Comparison of ENCODE assay signal across 10 cellular contexts in genomic region chr5:754143-754632, GRCh38. TPM values are rescaled to one million over a fixed set of nuclear protein-coding genes. Genes with fewer than 3 reads are reported as not detected.
DNase-seq lines count a peak whose midpoint lies in the region; ATAC-seq, FAIRE-seq and TF ChIP-seq lines count a peak whose summit lies in the region.
"Not testable (repeated sequence)": the region's sequence is repeated elsewhere in the genome, so short reads cannot be mapped to it uniquely, and the experiment has no call there.
"Had no signal": no experiment of that assay in that cellular context is flagged by ENCODE, and none has a peak within 500 bp of the region (broad histone marks: within the 10 kb centered on the region; RNA-seq: fewer than 3 reads in every experiment).

No MANE protein-coding gene starts in this region.

- not testable (repeated sequence) for H3K14ac ChIP-seq in H1 (ENCODE audit: insufficient read length)

- H3K4me1 Mint-ChIP-seq in T-helper 17 cell = peaks cover 19% of the 10 kb centered on the region
- peaks cover 17% of the 10 kb centered on the region for H3K4me1 Mint-ChIP-seq in activated naive CD8-positive, alpha-beta T cell treated with anti-CD3 and anti-CD28 coated beads, Interleukin-2, amount 50 U/mL, for 24 hours
- H3K4me1 Mint-ChIP-seq in neural crest cell = peaks cover 24% of the 10 kb centered on the region
- peaks cover 40% of the 10 kb centered on the region for H3K4me1 Mint-ChIP-seq in stimulated activated effector memory CD8-positive, alpha-beta T cell treated with anti-CD3 and anti-CD28 coated beads, Interleukin-12 subunit alpha, Interleukin-12 subunit beta, amount 100 ng/mL, for 72 hours

- H2BK20ac ChIP-seq in H1 (ENCODE audit: low read length) = not testable (repeated sequence)

- H3K23ac ChIP-seq in H1 (ENCODE audit: insufficient read length) = not testable (repeated sequence)

- not testable (repeated sequence) for H3K56ac ChIP-seq in H1 (replicated peaks; ENCODE audit: insufficient read length, low read depth, low read length)

- not testable (repeated sequence) for H3K4me3 ChIP-seq in H1 (ENCODE audit: extremely low read depth in 1 of 4, insufficient read depth in 2 of 4, low read depth in 3 of 4, low read length in 4 of 4)

- not testable (repeated sequence) for H3K79me1 ChIP-seq in H1 (ENCODE audit: low read depth, low read length)

- ATAC-seq in T-helper 17 cell = peak; percentile 5
- not testable (repeated sequence) for ATAC-seq in activated naive CD8-positive, alpha-beta T cell treated with anti-CD3 and anti-CD28 coated beads, Interleukin-2, amount 50 U/mL, for 24 hours
- peak; percentile 53 for ATAC-seq in stimulated activated effector memory CD8-positive, alpha-beta T cell treated with anti-CD3 and anti-CD28 coated beads, Interleukin-12 subunit alpha, Interleukin-12 subunit beta, amount 100 ng/mL, for 72 hours

- POLR2A ChIA-PET in H1 (lab: Charles Lee; ENCODE audit: partially characterized antibody) = not testable (repeated sequence)

- not testable (repeated sequence) for DNase-seq in GM12891 (ENCODE audit: insufficient read length, low spot score); T-helper 17 cell; H1 (ENCODE audit: low read depth in 1 of 2, low spot score in 2 of 2); neural crest cell (ENCODE audit: low read depth, low spot score)
- DNase-seq in activated CD8-positive, alpha-beta memory T cell treated with anti-CD3 and anti-CD28 coated beads, Interleukin-2, amount 50 U/mL, for 48 hours = peak; percentile 52
- peak; percentile 20 for DNase-seq in activated naive CD8-positive, alpha-beta T cell treated with anti-CD3 and anti-CD28 coated beads, Interleukin-2, amount 50 U/mL, for 24 hours
- peak in 1 of 2 donors; percentile 51 for DNase-seq in stimulated activated effector memory CD8-positive, alpha-beta T cell treated with anti-CD3 and anti-CD28 coated beads, Interleukin-12 subunit alpha, Interleukin-12 subunit beta, amount 100 ng/mL, for 72 hours (ENCODE audit: low spot score in 2 of 2)

- H3K4me2 ChIP-seq in H1 (ENCODE audit: insufficient read depth in 1 of 2, low read depth in 2 of 2, low read length in 2 of 2) = not testable (repeated sequence)

- not testable (repeated sequence) for H4K20me1 ChIP-seq in H1 (replicated peaks in 1 of 2; ENCODE audit: control insufficient read depth in 1 of 2, insufficient read depth in 2 of 2, low read length in 2 of 2)

- not testable (repeated sequence) for TF ChIP-seq POLR2A in GM12891 (IDR thresholded peaks at IDR 0.05; ENCODE audit: low read depth, low read length); H1 (IDR thresholded peaks at IDR 0.05; ENCODE audit: control extremely low read depth in 1 of 2, low read depth in 2 of 2, low read length in 2 of 2)

- H3K79me2 ChIP-seq in H1 (ENCODE audit: control insufficient read depth in 1 of 2, insufficient read depth in 2 of 2, low read length in 2 of 2) = not testable (repeated sequence)

- 0 out of 2 replicates have a peak overlapping the region, but pooled peaks have one; percentile 19 for H2BK12ac ChIP-seq in H1 (ENCODE audit: low read depth, low read length)

- not testable (repeated sequence) for H3K36me3 ChIP-seq in H1 (ENCODE audit: control insufficient read depth in 2 of 4, insufficient read depth in 4 of 4, low read length in 3 of 4)

- not testable (repeated sequence) for H2BK5ac ChIP-seq in H1 (ENCODE audit: low read depth, low read length)

- H3K4me1 ChIP-seq in H1 (replicated peaks in 1 of 4; ENCODE audit: control insufficient read depth in 3 of 4, insufficient read depth in 4 of 4, low read length in 3 of 4) = not testable (repeated sequence)

- H3K4ac ChIP-seq in H1 (replicated peaks; ENCODE audit: insufficient read length, low read depth, low read length) = not testable (repeated sequence)

- H3K27ac Mint-ChIP-seq in T-helper 17 cell (peak overlapping the region; percentile 79), neural crest cell (ENCODE audit: unreplicated experiment) (peak overlapping the region; percentile 19)
- H3K27ac Mint-ChIP-seq in activated naive CD8-positive, alpha-beta T cell treated with anti-CD3 and anti-CD28 coated beads, Interleukin-2, amount 50 U/mL, for 24 hours = peak overlapping the region; percentile 76
- peak overlapping the region; percentile 49 for H3K27ac Mint-ChIP-seq in stimulated activated effector memory CD8-positive, alpha-beta T cell treated with anti-CD3 and anti-CD28 coated beads, Interleukin-12 subunit alpha, Interleukin-12 subunit beta, amount 100 ng/mL, for 72 hours

- not testable (repeated sequence) for H2BK15ac ChIP-seq in H1 (ENCODE audit: low read length)

- H3K18ac ChIP-seq in H1 (ENCODE audit: extremely low read depth, low read length) = not testable (repeated sequence)

- H2BK120ac ChIP-seq in H1 (replicated peaks; ENCODE audit: low read depth, low read length) = not testable (repeated sequence)

- H3K27me3 Mint-ChIP-seq in T-helper 17 cell; activated naive CD8-positive, alpha-beta T cell treated with anti-CD3 and anti-CD28 coated beads, Interleukin-2, amount 50 U/mL, for 24 hours; neural crest cell (ENCODE audit: low read depth): not testable (repeated sequence)

- not testable (repeated sequence) for TF ChIP-seq EP300 in H1 (IDR thresholded peaks at IDR 0.05; ENCODE audit: borderline replicate concordance in 1 of 2, low read depth in 2 of 2, low read length in 2 of 2)

- 69% methylated on average over 16 of the region's 16 CpGs; no CpG with 5 or more reads in 1 of the 2 experiments for WGBS in H1 (ENCODE audit: extremely low coverage in 1 of 2, insufficient coverage in 1 of 2, insufficient read length in 1 of 2, insufficient replicate concordance in 2 of 2, low coverage in 1 of 2, low lambda C conversion rate in 2 of 2, missing lambda C conversion rate in 1 of 2), 2 experiments

- H2AK5ac ChIP-seq in H1 (ENCODE audit: low read depth, low read length) = 0 out of 2 replicates have a peak overlapping the region, but pooled peaks have one; percentile 53

- not testable (repeated sequence) for H3K9ac ChIP-seq in H1 (replicated peaks in 1 of 4; ENCODE audit: extremely low read depth in 1 of 4, low read depth in 3 of 4, low read length in 3 of 4)

- not testable (repeated sequence) for H4K8ac ChIP-seq in H1 (ENCODE audit: extremely low read depth, insufficient read depth, low read length)

- not testable (repeated sequence) for H4K91ac ChIP-seq in H1 (replicated peaks; ENCODE audit: insufficient read length, low read length)

- H2AFZ ChIP-seq in H1 (ENCODE audit: low read length) = not testable (repeated sequence)

- FAIRE-seq in GM12891 (lab: Jason Lieb, UNC) (peak; percentile 75), H1 (lab: Jason Lieb, UNC) (peak; percentile 82)

- H3K36me3 Mint-ChIP-seq in T-helper 17 cell (ENCODE audit: low read depth); activated naive CD8-positive, alpha-beta T cell treated with anti-CD3 and anti-CD28 coated beads, Interleukin-2, amount 50 U/mL, for 24 hours (ENCODE audit: low read depth); neural crest cell (ENCODE audit: low read depth); stimulated activated effector memory CD8-positive, alpha-beta T cell treated with anti-CD3 and anti-CD28 coated beads, Interleukin-12 subunit alpha, Interleukin-12 subunit beta, amount 100 ng/mL, for 72 hours: not testable (repeated sequence)

- not testable (repeated sequence) for H3K27me3 ChIP-seq in H1 (replicated peaks in 1 of 4; ENCODE audit: control insufficient read depth in 3 of 4, extremely low read depth in 1 of 4, insufficient read depth in 3 of 4, low read length in 3 of 4)

- not testable (repeated sequence) for H4K5ac ChIP-seq in H1 (ENCODE audit: insufficient read length, low read depth, low read length)

- TF ChIP-seq CTCF in H1 (IDR thresholded peaks at IDR 0.05; ENCODE audit: control extremely low read depth in 1 of 3, insufficient read depth in 1 of 3, low read depth in 1 of 3, low read length in 3 of 3); neural crest cell (conservative IDR thresholded peaks at IDR 0.05): not testable (repeated sequence)

- CTCF ChIA-PET in H1 (lab: Charles Lee; ENCODE audit: partially characterized antibody) = not testable (repeated sequence)

- not testable (repeated sequence) for H3K9me3 ChIP-seq in T-helper 17 cell (ENCODE audit: control insufficient read depth, low read length, poor library complexity, severe bottlenecking); H1 (ENCODE audit: insufficient read depth in 2 of 2, low read depth in 1 of 2, low read length in 1 of 2)

- H3K23me2 ChIP-seq in H1 (ENCODE audit: low read depth, low read length) = not testable (repeated sequence)

- H3K27ac ChIP-seq in H1 (ENCODE audit: low read depth, low read length) = not testable (repeated sequence)

- not testable (repeated sequence) for TF ChIP-seq RAD21 in H1 (IDR thresholded peaks at IDR 0.05 in 1 of 2, conservative IDR thresholded peaks at IDR 0.05 in 1 of 2; ENCODE audit: low read depth in 2 of 2, low read length in 2 of 2)

- H3K4me3 Mint-ChIP-seq in T-helper 17 cell = peak overlapping the region; percentile 36
- not testable (repeated sequence) for H3K4me3 Mint-ChIP-seq in activated naive CD8-positive, alpha-beta T cell treated with anti-CD3 and anti-CD28 coated beads, Interleukin-2, amount 50 U/mL, for 24 hours; neural crest cell; stimulated activated effector memory CD8-positive, alpha-beta T cell treated with anti-CD3 and anti-CD28 coated beads, Interleukin-12 subunit alpha, Interleukin-12 subunit beta, amount 100 ng/mL, for 72 hours

- H3K9me3 Mint-ChIP-seq in activated naive CD8-positive, alpha-beta T cell treated with anti-CD3 and anti-CD28 coated beads, Interleukin-2, amount 50 U/mL, for 24 hours; neural crest cell; stimulated activated effector memory CD8-positive, alpha-beta T cell treated with anti-CD3 and anti-CD28 coated beads, Interleukin-12 subunit alpha, Interleukin-12 subunit beta, amount 100 ng/mL, for 72 hours: not testable (repeated sequence)

RNA-seq across cellular contexts. Expression of gene ZDHHC11B, which starts 30.3 kb away (rescaled TPM):
- 0.10 TPM for polyA plus RNA-seq in GM12891 (2012; ENCODE audit: low read depth, missing spikeins)
- 10 to 100 TPM in 1 of 2 donors, 1 to 10 TPM in 1; 9.3 to 31.2 TPM for total RNA-seq in T-helper 17 cell
- 1.9 and 2.5 TPM in 2 replicates for total RNA-seq in H1 (2021; fragmentation: NEBNext Ultra II Directional; extraction: Animal tissue kit (Norgen Biotek cat#: 25700))
- 0.29 and 0.57 TPM in 2 replicates for polyA plus RNA-seq in H1 (2011; rRNA removed)
- 0.36 TPM for polyA plus RNA-seq in H1 (2011; cell fraction: cytosol; rRNA removed)
- 2.7 TPM for polyA plus RNA-seq in H1 (2011; cell fraction: nucleus; rRNA removed)
- polyA plus RNA-seq in H1 (2012, experiment 1 of 2) = 0.84 to 1.5 TPM (median 1.4 TPM) in 4 replicates
- 0.24 TPM for polyA plus RNA-seq in H1 (2012, experiment 2 of 2)
- polyA plus RNA-seq in H1 (2013, experiment 1 of 2) = 0.79 TPM
- polyA plus RNA-seq in H1 (2013, experiment 2 of 2) = 0.55 TPM
- polyA minus RNA-seq in H1 (2011; rRNA and poly(A)+ RNA removed) = 0.85 and 1.1 TPM in 2 replicates
- polyA minus RNA-seq in H1 (2011; cell fraction: cytosol; rRNA and poly(A)+ RNA removed) = 1.3 TPM
- 1.6 TPM for polyA minus RNA-seq in H1 (2011; cell fraction: nucleus; rRNA and poly(A)+ RNA removed)
- 3.0 and 3.5 TPM in 2 replicates for total RNA-seq in neural crest cell
- total RNA-seq: LHCN-M2, RPMI7951 had no signal
- polyA plus RNA-seq: IgD-negative memory B cell had no signal

Comparison
In these comparisons a context has a peak if more than half of its experiments do, and no peak if none do; other contexts are left out.
1. H3K27ac Mint-ChIP-seq: peak in every context shown above with its lines; median percentile 79 in T-helper 17 cell; 76 in activated naive CD8-positive, alpha-beta T cell treated with anti-CD3 and anti-CD28 coated beads, Interleukin-2, amount 50 U/mL, for 24 hours; 49 in stimulated activated effector memory CD8-positive, alpha-beta T cell treated with anti-CD3 and anti-CD28 coated beads, Interleukin-12 subunit alpha, Interleukin-12 subunit beta, amount 100 ng/mL, for 72 hours; 19 in neural crest cell.